Comparison of ENCODE assay signal across 8 cellular contexts in the genomic region with DNA sequence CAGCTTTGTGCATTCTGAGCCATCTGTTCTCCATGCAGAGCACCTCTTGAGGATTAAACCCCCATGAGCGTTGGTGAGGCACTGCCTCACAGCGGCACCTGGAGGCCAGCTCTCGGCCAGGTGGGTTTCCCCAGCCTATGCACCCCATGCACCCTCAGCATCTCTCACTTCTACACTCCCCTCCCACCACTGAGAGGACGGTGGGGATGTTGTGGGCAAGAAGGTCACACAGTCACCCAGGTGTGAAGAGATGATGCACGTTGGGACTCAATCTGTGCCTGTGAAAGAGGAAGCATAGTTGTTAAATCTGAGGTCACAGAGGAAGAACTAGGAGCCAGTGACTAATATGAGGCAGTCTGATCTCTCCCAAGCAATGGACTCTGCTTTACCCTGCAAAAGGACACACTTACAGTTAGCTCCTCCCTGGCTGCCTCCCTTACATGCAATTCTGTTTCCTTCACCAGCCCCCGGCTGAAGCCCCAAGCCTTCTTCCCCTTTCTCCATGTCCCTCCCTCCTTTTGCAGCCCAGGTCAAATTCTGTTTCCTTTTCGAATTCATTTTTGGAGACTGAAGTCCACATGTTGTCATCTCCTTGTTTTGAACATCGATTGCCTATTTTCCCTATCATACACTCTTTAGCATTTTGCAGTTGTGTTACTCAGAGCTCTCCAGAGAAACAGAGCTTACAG. TPM values are rescaled to one million over a fixed set of nuclear protein-coding genes. Genes with fewer than 3 reads are reported as not detected.
A peak's percentile ranks its signal among the peaks of the same experiment; 100 is the strongest.
DNase-seq lines count a peak whose midpoint lies in the region; ATAC-seq and TF ChIP-seq lines count a peak whose summit lies in the region.

No MANE protein-coding gene starts in this region.

- H3K9me3 ChIP-seq in left lung = no peaks in the 10 kb centered on the region

- peak overlapping the region in 1 of 2 donors; percentile 10 for H3K27ac ChIP-seq in left lung

- H3K4me3 ChIP-seq in left lung = no peak overlapping the region

- H3K4me1 ChIP-seq in left lung = peaks cover 0 to 25% of the 10 kb centered on the region in 2 donors

- DNase-seq in NOMO-1 treated with dmso at 0.1 percent for 144 hours (lab: John Stamatoyannopoulos, UW; ENCODE audit: unreplicated experiment) = peak; percentile 88
- peak in 1 of 2 donors; percentile 40 for DNase-seq in left lung
- no peak for DNase-seq in A172 (ENCODE audit: low spot score)
- DNase-seq in GM03348 (ENCODE audit: low spot score) = no peak
- DNase-seq in RKO (ENCODE audit: low spot score) = no peak
- DNase-seq in NCI-H345 (lab: John Stamatoyannopoulos, UW) = no peak

- no peaks in the 10 kb centered on the region for H3K27me3 ChIP-seq in left lung

- intact Hi-C loops in left lung (cut with DNase I) = no loop called here

- H3K36me3 ChIP-seq in left lung = no peaks in the 10 kb centered on the region

- TF ChIP-seq CTCF in left lung (IDR thresholded peaks at IDR 0.05) = no peak

- peak; percentile 97 for ATAC-seq in GM18870 (IDR thresholded peaks at IDR 0.05; ENCODE audit: unreplicated experiment)
- peak; percentile 97 for ATAC-seq in HG02610 (IDR thresholded peaks at IDR 0.05; ENCODE audit: unreplicated experiment)
- peak; percentile 90 for ATAC-seq in left lung

RNA-seq across cellular contexts. Expression of a gene that starts 58.5 kb away (rescaled TPM):
- total RNA-seq in left lung = 1 to 10 TPM; 2.9 to 6.7 TPM
- total RNA-seq in A172 (2014; rRNA removed; shearing (Covaris generic)) = 14.2 and 20.8 TPM in 2 replicates
